9 cellular contexts compared by ENCODE assay signal in the genomic region with DNA sequence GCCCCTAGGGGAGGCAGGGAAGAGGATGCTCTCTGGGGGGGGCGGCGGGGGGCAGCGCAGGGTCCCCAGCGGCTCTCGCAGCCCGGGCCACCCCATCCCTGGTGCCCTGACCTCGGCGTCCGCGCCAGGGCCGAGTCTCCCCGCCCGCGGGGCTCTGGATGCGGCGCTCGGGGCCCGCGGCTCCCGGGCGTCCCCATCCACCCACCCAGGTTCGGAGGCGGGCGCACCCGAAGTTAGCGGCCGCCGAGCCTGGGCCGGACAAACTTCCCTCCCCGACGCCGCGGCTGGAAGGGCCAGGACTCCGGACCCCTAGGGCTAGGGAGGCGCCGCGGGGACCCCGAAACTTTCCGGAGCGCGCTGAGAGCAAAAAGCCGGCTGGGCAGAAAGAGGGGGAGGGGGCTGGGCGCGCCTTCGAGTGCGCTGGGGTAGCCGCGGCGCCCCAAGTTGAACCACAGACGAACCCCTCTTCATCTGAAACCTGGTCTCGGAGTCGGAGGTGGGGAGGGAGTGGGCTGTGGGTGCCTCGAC. TPM values are rescaled to one million over a fixed set of nuclear protein-coding genes. Genes with fewer than 3 reads are reported as not detected.
DNase-seq lines count a peak whose midpoint lies in the region; ATAC-seq, FAIRE-seq and TF ChIP-seq lines count a peak whose summit lies in the region.
"Had no signal": no experiment of that assay in that cellular context is flagged by ENCODE, and none has a peak within 500 bp of the region (broad histone marks: within the 10 kb centered on the region; RNA-seq: fewer than 3 reads in every experiment).

No MANE protein-coding gene starts in this region.

- no peak for TF ChIP-seq POLR2A in right lobe of liver (IDR thresholded peaks at IDR 0.05)

- intact Hi-C loops in right lobe of liver (cut with DNase I), result no loop called here

- FAIRE-seq in RCC 7860 (lab: Jason Lieb, UNC), result no peak

- peaks cover 0 to 41% (median 12%) of the 10 kb centered on the region in 4 donors for H3K4me1 ChIP-seq in right lobe of liver
- peaks cover 2% of the 10 kb centered on the region for H3K4me1 ChIP-seq in urinary bladder (ENCODE audit: insufficient read depth)

- no peak overlapping the region for H3K27ac Mint-ChIP-seq in activated T-cell treated with anti-CD3 and anti-CD28 coated beads, Interleukin-2, amount 50 U/mL, for 24 hours
- H3K27ac Mint-ChIP-seq: CD8-positive, alpha-beta memory T cell had no signal

- TF ChIP-seq CTCF in brain microvascular endothelial cell (IDR thresholded peaks at IDR 0.05; ENCODE audit: low read depth, low read length, missing control alignments) (no peak), right lobe of liver (IDR thresholded peaks at IDR 0.05) (no peak)

- WGBS in right lobe of liver (ENCODE audit: insufficient coverage, low coverage, low lambda C conversion rate, missing lambda C conversion rate), result 0% methylated on average over 10 of the region's 53 CpGs
- under 1% methylated on average over 53 of the region's 53 CpGs for WGBS in urinary bladder

- peaks cover 12% of the 10 kb centered on the region for H3K4me1 Mint-ChIP-seq in activated T-cell treated with anti-CD3 and anti-CD28 coated beads, Interleukin-2, amount 50 U/mL, for 24 hours (ENCODE audit: low read depth)

- H3K27me3 Mint-ChIP-seq in activated T-cell treated with anti-CD3 and anti-CD28 coated beads, Interleukin-2, amount 50 U/mL, for 24 hours, result peaks cover 49% of the 10 kb centered on the region

- H3K4me3 Mint-ChIP-seq in activated T-cell treated with anti-CD3 and anti-CD28 coated beads, Interleukin-2, amount 50 U/mL, for 24 hours, result no peak overlapping the region

- H3K4me3 ChIP-seq in brain microvascular endothelial cell (ENCODE audit: low read depth, low read length) (peak overlapping the region; percentile 43), right lobe of liver (peak overlapping the region; percentile 52 to 66 (median 57)), urinary bladder (ENCODE audit: low read depth, low read length) (peak overlapping the region; percentile 68)

- in situ Hi-C loops in brain microvascular endothelial cell (cut with HindIII; ENCODE audit: low pct_ligation_motif_present, low sequenced_read_pairs), result no loop called here

- DNase-seq in activated T-cell treated with anti-CD3 and anti-CD28 coated beads, Interleukin-2, amount 50 U/mL, for 24 hours, result peak; percentile 37
- DNase-seq in activated T-cell treated with anti-CD3 and anti-CD28 coated beads, Interleukin-2, amount 50 U/mL, for 1 hour, result no peak
- DNase-seq in brain microvascular endothelial cell, result no peak
- peak in 2 of 3 donors; percentile 43 to 44 for DNase-seq in right lobe of liver
- DNase-seq in substantia nigra (lab: John Stamatoyannopoulos, UW), result no peak
- DNase-seq in RCC 7860 (ENCODE audit: low spot score), result no peak
- no peak for DNase-seq in NK-92 (lab: John Stamatoyannopoulos, UW; ENCODE audit: unreplicated experiment)

- H3K36me3 Mint-ChIP-seq in activated T-cell treated with anti-CD3 and anti-CD28 coated beads, Interleukin-2, amount 50 U/mL, for 24 hours (ENCODE audit: low read depth), result no peaks in the 10 kb centered on the region
- H3K36me3 Mint-ChIP-seq: CD8-positive, alpha-beta memory T cell had no signal

- no peak for ATAC-seq in right lobe of liver

- peaks cover 57% of the 10 kb centered on the region for H3K27me3 ChIP-seq in brain microvascular endothelial cell (replicated peaks)
- no peaks in the 10 kb centered on the region for H3K27me3 ChIP-seq in right lobe of liver

- no peaks in the 10 kb centered on the region for H3K9me3 Mint-ChIP-seq in activated T-cell treated with anti-CD3 and anti-CD28 coated beads, Interleukin-2, amount 50 U/mL, for 24 hours

- H3K27ac ChIP-seq in brain microvascular endothelial cell (no peak overlapping the region), right lobe of liver (no peak overlapping the region), urinary bladder (ENCODE audit: low read depth) (no peak overlapping the region), substantia nigra (ENCODE audit: low read depth, low read length, poor library complexity, severe bottlenecking) (no peak overlapping the region)

- no peaks in the 10 kb centered on the region for H3K9me3 ChIP-seq in right lobe of liver

- no peaks in the 10 kb centered on the region for H3K36me3 ChIP-seq in brain microvascular endothelial cell (replicated peaks)
- no peaks in the 10 kb centered on the region for H3K36me3 ChIP-seq in right lobe of liver
- no peaks in the 10 kb centered on the region for H3K36me3 ChIP-seq in urinary bladder (ENCODE audit: insufficient read depth)

RNA-seq across cellular contexts. Expression of gene ELFN1, which starts 3.8 kb away (rescaled TPM):
- total RNA-seq in right lobe of liver, result 10 to 100 TPM in 1 of 6 experiments, 1 to 10 TPM in 5; 5.4 to 13.0 (median 7.5) TPM
- total RNA-seq in urinary bladder, result 2.5 TPM
- polyA plus RNA-seq in urinary bladder, result 3.2 TPM

Comparison
In these comparisons a context has a peak if more than half of its experiments do, and no peak if none do; other contexts are left out.
1. DNase-seq: peak in activated T-cell treated with anti-CD3 and anti-CD28 coated beads, Interleukin-2, amount 50 U/mL, for 24 hours (single experiment) and right lobe of liver (2 of 3); none in activated T-cell treated with anti-CD3 and anti-CD28 coated beads, Interleukin-2, amount 50 U/mL, for 1 hour (single experiment), brain microvascular endothelial cell (single experiment), substantia nigra (0 of 49), RCC 7860 (single experiment) and NK-92 (single experiment).
2. Peak in every context shown above with its lines, with median percentiles within 50 percentile points of each other: H3K4me3 ChIP-seq.